In the genomic region with DNA sequence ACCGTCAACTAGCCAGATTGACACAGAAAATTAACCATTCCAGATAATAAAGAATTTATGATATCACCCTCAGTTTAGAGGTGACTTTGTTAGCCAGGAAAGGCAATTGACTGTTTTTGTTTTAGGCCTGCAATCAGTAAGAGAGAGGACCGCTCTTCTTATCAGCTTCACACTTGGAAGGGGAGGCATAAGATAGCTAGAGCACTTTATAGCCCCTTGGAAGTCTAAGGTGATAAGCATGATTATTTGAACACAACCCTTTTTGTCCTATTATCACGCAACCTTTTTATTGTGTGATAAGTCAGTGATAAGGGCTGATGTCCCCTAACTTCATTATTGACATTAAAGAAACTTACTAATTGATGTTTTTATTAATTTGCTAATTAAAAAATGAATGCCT, we compare ENCODE assay signal across 1 cellular context.
TF ChIP-seq lines count a peak whose summit lies in the region.

No MANE protein-coding gene starts in this region.

TF ChIP-seq in HepG2, 621 proteins besides CTCF, POLR2A, EP300 and RAD21 (continued from another document):
- TF ChIP-seq ZNF777 (CRISPR knock-in tag; IDR thresholded peaks at IDR 0.05) (no peak), KAT2B (IDR thresholded peaks at IDR 0.05; ENCODE audit: borderline replicate concordance, low read depth, low read length) (no peak), TFAP4 (IDR thresholded peaks at IDR 0.05; ENCODE audit: borderline replicate concordance, low read depth) (no peak), ZNF616 (CRISPR knock-in tag; IDR thresholded peaks at IDR 0.05; ENCODE audit: low read depth) (no peak)
